ENCODE assay signal across 11 cellular contexts in the genomic region with DNA sequence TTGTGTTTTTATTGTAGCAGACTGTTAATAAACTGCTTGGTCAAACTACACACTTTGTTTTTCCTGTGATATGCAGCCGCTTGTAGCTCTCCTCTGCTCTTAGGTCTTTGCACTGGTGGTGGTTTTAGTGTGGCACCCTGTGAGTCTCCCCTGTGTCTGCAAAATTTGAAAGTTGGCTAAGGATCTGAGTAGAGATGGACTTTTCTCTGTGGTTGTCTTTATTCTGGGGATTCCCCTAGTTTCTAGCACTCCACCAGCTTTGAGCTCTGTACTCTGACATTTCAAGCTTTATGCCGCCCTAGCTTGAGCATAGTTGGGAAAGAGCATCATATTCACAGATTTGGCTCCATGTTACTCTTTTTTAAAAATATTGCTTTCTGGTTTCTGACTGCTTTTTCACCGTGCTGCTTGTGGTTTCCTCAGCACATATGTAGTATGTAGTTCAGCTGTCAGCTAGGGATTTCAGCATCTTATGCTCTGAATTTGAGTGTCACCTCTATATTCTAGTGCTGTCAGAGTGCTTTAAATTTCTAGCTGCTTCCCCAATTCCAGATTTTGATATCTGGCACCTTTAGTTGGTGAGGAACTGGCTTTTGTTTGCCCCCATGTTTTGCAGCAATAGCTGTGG. TPM values are rescaled to one million over a fixed set of nuclear protein-coding genes. Genes with fewer than 3 reads are reported as not detected.
A peak's percentile ranks its signal among the peaks of the same experiment; 100 is the strongest.
DNase-seq lines count a peak whose midpoint lies in the region; ATAC-seq, FAIRE-seq and TF ChIP-seq lines count a peak whose summit lies in the region.
"Had no signal": no experiment of that assay in that cellular context is flagged by ENCODE, and none has a peak within 500 bp of the region (broad histone marks: within the 10 kb centered on the region; RNA-seq: fewer than 3 reads in every experiment).

No MANE protein-coding gene starts in this region.

- no peak for TF ChIP-seq CTCF in vagina (IDR thresholded peaks at IDR 0.05)

- TF ChIP-seq POLR2A in GM12891 (IDR thresholded peaks at IDR 0.05; ENCODE audit: low read depth, low read length) (no peak), vagina (IDR thresholded peaks at IDR 0.05) (no peak)

- intact Hi-C loops in vagina (cut with DNase I): no loop called here
- intact Hi-C loops in activated T-helper 1 cell treated with anti-CD3 and anti-CD28 coated beads, Interleukin-12 subunit alpha, Interleukin-12 subunit beta, Interleukin-2, Interleukin-4 antibody, amounts not matched to agents 30 ng/mL and 10 ng/mL and 1 ng/mL, durations not matched to agents 14 hours and 24 hours and 36 hours (cut with micrococcal nuclease): no loop called here

- peaks cover 41% of the 10 kb centered on the region for H3K4me1 ChIP-seq in vagina

- H3K27ac Mint-ChIP-seq in activated naive CD8-positive, alpha-beta T cell treated with anti-CD3 and anti-CD28 coated beads, Interleukin-2, amount 50 U/mL, for 24 hours: peak overlapping the region; percentile 40
- H3K27ac Mint-ChIP-seq in T-helper 2 cell treated with Interferon-gamma antibody and Interleukin-4, amounts not matched to agents 5 μg/mL and 100 μg/mL, for 36 hours: no peak overlapping the region
- no peak overlapping the region for H3K27ac Mint-ChIP-seq in activated T-helper 1 cell treated with anti-CD3 and anti-CD28 coated beads, Interleukin-12 subunit alpha, Interleukin-12 subunit beta, Interleukin-2, Interleukin-4 antibody, amounts not matched to agents 30 ng/mL and 10 ng/mL and 1 ng/mL, durations not matched to agents 14 hours and 24 hours and 36 hours
- H3K27ac Mint-ChIP-seq: WTC11 had no signal

- no peak for DNase-seq in GM12891 (ENCODE audit: insufficient read length, low spot score)
- DNase-seq in activated naive CD8-positive, alpha-beta T cell treated with anti-CD3 and anti-CD28 coated beads, Interleukin-2, amount 50 U/mL, for 24 hours: peak; percentile 17
- no peak for DNase-seq in T-helper 2 cell treated with Interferon-gamma antibody and Interleukin-4, amounts not matched to agents 5 μg/mL and 100 μg/mL, for 36 hours (ENCODE audit: low spot score)
- DNase-seq in vagina (ENCODE audit: extremely low spot score in 2 of 2): no peak
- DNase-seq in activated T-helper 1 cell treated with anti-CD3 and anti-CD28 coated beads, Interleukin-12 subunit alpha, Interleukin-12 subunit beta, Interleukin-2, Interleukin-4 antibody, amounts not matched to agents 30 ng/mL and 10 ng/mL and 1 ng/mL, durations not matched to agents 14 hours and 24 hours and 36 hours (ENCODE audit: low spot score): no peak
- DNase-seq in NCI-H2227 treated with DMSO at 0.1 percent for 48 hours (lab: John Stamatoyannopoulos, UW): no peak
- DNase-seq: NCI-H82, ovary had no signal

- no peaks in the 10 kb centered on the region for H3K36me3 ChIP-seq in vagina
- H3K36me3 ChIP-seq: ovary had no signal

- no peak overlapping the region for H3K27ac ChIP-seq in vagina
- H3K27ac ChIP-seq: ovary had no signal

- peaks cover 6% of the 10 kb centered on the region for H3K9me3 Mint-ChIP-seq in activated naive CD8-positive, alpha-beta T cell treated with anti-CD3 and anti-CD28 coated beads, Interleukin-2, amount 50 U/mL, for 24 hours
- peaks cover 14% of the 10 kb centered on the region for H3K9me3 Mint-ChIP-seq in T-helper 2 cell treated with Interferon-gamma antibody and Interleukin-4, amounts not matched to agents 5 μg/mL and 100 μg/mL, for 36 hours
- H3K9me3 Mint-ChIP-seq in activated T-helper 1 cell treated with anti-CD3 and anti-CD28 coated beads, Interleukin-12 subunit alpha, Interleukin-12 subunit beta, Interleukin-2, Interleukin-4 antibody, amounts not matched to agents 30 ng/mL and 10 ng/mL and 1 ng/mL, durations not matched to agents 14 hours and 24 hours and 36 hours: peaks cover 6% of the 10 kb centered on the region
- H3K9me3 Mint-ChIP-seq: WTC11 had no signal

- H3K27me3 Mint-ChIP-seq in activated naive CD8-positive, alpha-beta T cell treated with anti-CD3 and anti-CD28 coated beads, Interleukin-2, amount 50 U/mL, for 24 hours: no peaks in the 10 kb centered on the region
- no peaks in the 10 kb centered on the region for H3K27me3 Mint-ChIP-seq in T-helper 2 cell treated with Interferon-gamma antibody and Interleukin-4, amounts not matched to agents 5 μg/mL and 100 μg/mL, for 36 hours (ENCODE audit: low read depth)
- H3K27me3 Mint-ChIP-seq in activated T-helper 1 cell treated with anti-CD3 and anti-CD28 coated beads, Interleukin-12 subunit alpha, Interleukin-12 subunit beta, Interleukin-2, Interleukin-4 antibody, amounts not matched to agents 30 ng/mL and 10 ng/mL and 1 ng/mL, durations not matched to agents 14 hours and 24 hours and 36 hours (ENCODE audit: insufficient read depth): peaks cover 3% of the 10 kb centered on the region

- H3K4me1 Mint-ChIP-seq in activated naive CD8-positive, alpha-beta T cell treated with anti-CD3 and anti-CD28 coated beads, Interleukin-2, amount 50 U/mL, for 24 hours: peaks cover 86% of the 10 kb centered on the region
- H3K4me1 Mint-ChIP-seq in T-helper 2 cell treated with Interferon-gamma antibody and Interleukin-4, amounts not matched to agents 5 μg/mL and 100 μg/mL, for 36 hours (ENCODE audit: low read depth): peaks cover 26% of the 10 kb centered on the region
- peaks cover 35% of the 10 kb centered on the region for H3K4me1 Mint-ChIP-seq in activated T-helper 1 cell treated with anti-CD3 and anti-CD28 coated beads, Interleukin-12 subunit alpha, Interleukin-12 subunit beta, Interleukin-2, Interleukin-4 antibody, amounts not matched to agents 30 ng/mL and 10 ng/mL and 1 ng/mL, durations not matched to agents 14 hours and 24 hours and 36 hours (ENCODE audit: low read depth)

- peak; percentile 74 for FAIRE-seq in GM12891 (lab: Jason Lieb, UNC)

- ATAC-seq in GM19438 (IDR thresholded peaks at IDR 0.05; ENCODE audit: low read depth, unreplicated experiment) (peak; percentile 52), HG03066 (IDR thresholded peaks at IDR 0.05; ENCODE audit: low read depth, unreplicated experiment) (peak; percentile 47)
- peak; percentile 92 for ATAC-seq in activated naive CD8-positive, alpha-beta T cell treated with anti-CD3 and anti-CD28 coated beads, Interleukin-2, amount 50 U/mL, for 24 hours
- ATAC-seq: WTC11 had no signal

- no peak overlapping the region for H3K4me3 ChIP-seq in vagina
- H3K4me3 ChIP-seq: ovary had no signal

- H3K4me3 Mint-ChIP-seq in activated naive CD8-positive, alpha-beta T cell treated with anti-CD3 and anti-CD28 coated beads, Interleukin-2, amount 50 U/mL, for 24 hours: peak overlapping the region; percentile 33
- no peak overlapping the region for H3K4me3 Mint-ChIP-seq in T-helper 2 cell treated with Interferon-gamma antibody and Interleukin-4, amounts not matched to agents 5 μg/mL and 100 μg/mL, for 36 hours
- no peak overlapping the region for H3K4me3 Mint-ChIP-seq in activated T-helper 1 cell treated with anti-CD3 and anti-CD28 coated beads, Interleukin-12 subunit alpha, Interleukin-12 subunit beta, Interleukin-2, Interleukin-4 antibody, amounts not matched to agents 30 ng/mL and 10 ng/mL and 1 ng/mL, durations not matched to agents 14 hours and 24 hours and 36 hours
- H3K4me3 Mint-ChIP-seq: WTC11 had no signal

- H3K27me3 ChIP-seq in vagina: no peaks in the 10 kb centered on the region
- H3K27me3 ChIP-seq: ovary had no signal

- H3K36me3 Mint-ChIP-seq in activated naive CD8-positive, alpha-beta T cell treated with anti-CD3 and anti-CD28 coated beads, Interleukin-2, amount 50 U/mL, for 24 hours (ENCODE audit: low read depth): peaks cover 8% of the 10 kb centered on the region
- peaks cover 3% of the 10 kb centered on the region for H3K36me3 Mint-ChIP-seq in T-helper 2 cell treated with Interferon-gamma antibody and Interleukin-4, amounts not matched to agents 5 μg/mL and 100 μg/mL, for 36 hours (ENCODE audit: low read depth)
- H3K36me3 Mint-ChIP-seq in activated T-helper 1 cell treated with anti-CD3 and anti-CD28 coated beads, Interleukin-12 subunit alpha, Interleukin-12 subunit beta, Interleukin-2, Interleukin-4 antibody, amounts not matched to agents 30 ng/mL and 10 ng/mL and 1 ng/mL, durations not matched to agents 14 hours and 24 hours and 36 hours (ENCODE audit: low read depth): no peaks in the 10 kb centered on the region

- no peaks in the 10 kb centered on the region for H3K9me3 ChIP-seq in vagina

TF ChIP-seq in GM12891, 5 proteins besides CTCF, POLR2A, EP300 and RAD21:
- TF ChIP-seq TAF1 (IDR thresholded peaks at IDR 0.05; ENCODE audit: low read depth, low read length) (no peak), POU2F2 (IDR thresholded peaks at IDR 0.05; ENCODE audit: low read depth, low read length) (no peak), PAX5 (IDR thresholded peaks at IDR 0.05; ENCODE audit: insufficient read depth, low read length, severe bottlenecking) (no peak), POLR2AphosphoS5 (IDR thresholded peaks at IDR 0.05; ENCODE audit: low read depth, low read length) (no peak), SPI1 (IDR thresholded peaks at IDR 0.05; ENCODE audit: low read depth, low read length) (0 out of 2 replicates have a peak, but pooled peaks have one; percentile 21)

RNA-seq across cellular contexts. Expression of gene CDYL, which starts 25.4 kb away (rescaled TPM):
- polyA plus RNA-seq in GM12891 (2012; ENCODE audit: low read depth, missing spikeins): 11.3 TPM
- total RNA-seq in vagina: 31.9 TPM
- total RNA-seq in activated T-helper 1 cell treated with anti-CD3 and anti-CD28 coated beads, Interleukin-12 subunit alpha, Interleukin-12 subunit beta, Interleukin-2, Interleukin-4 antibody, amounts not matched to agents 30 ng/mL and 10 ng/mL and 1 ng/mL, durations not matched to agents 14 hours and 24 hours and 36 hours: 26.8 and 29.5 TPM in 2 replicates
